ENCODE assay signal across 1 cellular context in the genomic region with DNA sequence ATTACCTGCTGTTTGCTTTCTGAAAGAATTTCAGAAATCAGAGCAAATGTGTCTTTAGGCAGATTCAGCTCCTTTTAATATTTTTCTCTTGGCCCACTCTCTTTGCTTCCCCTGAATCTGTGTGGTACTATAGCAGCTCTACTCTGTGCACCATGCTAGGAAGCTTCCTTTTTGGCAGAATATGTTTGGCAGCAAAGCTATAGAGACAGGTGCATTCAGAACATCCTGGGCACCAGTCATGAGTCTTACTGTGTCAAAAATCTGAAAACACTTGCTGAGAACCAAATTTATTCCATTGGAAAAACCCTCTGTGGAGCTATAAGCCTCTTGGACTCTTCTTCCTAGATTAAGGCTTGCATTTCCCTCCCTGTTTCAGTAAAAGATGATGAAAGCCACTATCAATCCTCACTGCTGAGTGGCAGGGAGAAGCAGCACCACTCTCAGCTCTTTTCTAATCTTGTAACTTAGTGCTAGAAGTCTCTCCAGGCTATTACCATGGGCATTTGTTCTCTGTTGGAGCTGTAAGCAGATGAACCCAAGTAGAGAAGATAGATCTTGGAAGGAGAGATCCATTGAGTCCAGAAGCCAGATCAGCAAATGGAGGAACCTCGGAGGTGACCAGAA.
TF ChIP-seq lines count a peak whose summit lies in the region.

No MANE protein-coding gene starts in this region.

TF ChIP-seq in IMR-90, 13 proteins besides CTCF, POLR2A, EP300 and RAD21:
- TF ChIP-seq CEBPB (IDR thresholded peaks at IDR 0.05; ENCODE audit: low read depth, low read length) (no peak), BHLHE40 (IDR thresholded peaks at IDR 0.05; ENCODE audit: low read depth, low read length) (no peak), NFE2L2 (IDR thresholded peaks at IDR 0.05; ENCODE audit: low read depth, low read length) (no peak), RCOR1 (IDR thresholded peaks at IDR 0.05; ENCODE audit: insufficient replicate concordance, low read length) (no peak), RFX5 (IDR thresholded peaks at IDR 0.05; ENCODE audit: low read depth, low read length) (no peak), MXI1 (IDR thresholded peaks at IDR 0.05; ENCODE audit: borderline replicate concordance, low read depth, low read length) (no peak), MAFK (IDR thresholded peaks at IDR 0.05; ENCODE audit: low read depth, low read length) (no peak), CHD1 (IDR thresholded peaks at IDR 0.05; ENCODE audit: low read depth, low read length) (no peak), FOS (IDR thresholded peaks at IDR 0.05; ENCODE audit: low read depth, low read length) (no peak), MAZ (IDR thresholded peaks at IDR 0.05; ENCODE audit: borderline replicate concordance, low read depth, low read length) (no peak), SMC3 (IDR thresholded peaks at IDR 0.05; ENCODE audit: low read depth, low read length) (no peak)
- TF ChIP-seq, protein P1, sequence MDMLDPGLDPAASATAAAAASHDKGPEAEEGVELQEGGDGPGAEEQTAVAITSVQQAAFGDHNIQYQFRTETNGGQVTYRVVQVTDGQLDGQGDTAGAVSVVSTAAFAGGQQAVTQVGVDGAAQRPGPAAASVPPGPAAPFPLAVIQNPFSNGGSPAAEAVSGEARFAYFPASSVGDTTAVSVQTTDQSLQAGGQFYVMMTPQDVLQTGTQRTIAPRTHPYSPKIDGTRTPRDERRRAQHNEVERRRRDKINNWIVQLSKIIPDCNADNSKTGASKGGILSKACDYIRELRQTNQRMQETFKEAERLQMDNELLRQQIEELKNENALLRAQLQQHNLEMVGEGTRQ (IDR thresholded peaks at IDR 0.05; ENCODE audit: low read depth, low read length): no peak
- TF ChIP-seq, protein P2, sequence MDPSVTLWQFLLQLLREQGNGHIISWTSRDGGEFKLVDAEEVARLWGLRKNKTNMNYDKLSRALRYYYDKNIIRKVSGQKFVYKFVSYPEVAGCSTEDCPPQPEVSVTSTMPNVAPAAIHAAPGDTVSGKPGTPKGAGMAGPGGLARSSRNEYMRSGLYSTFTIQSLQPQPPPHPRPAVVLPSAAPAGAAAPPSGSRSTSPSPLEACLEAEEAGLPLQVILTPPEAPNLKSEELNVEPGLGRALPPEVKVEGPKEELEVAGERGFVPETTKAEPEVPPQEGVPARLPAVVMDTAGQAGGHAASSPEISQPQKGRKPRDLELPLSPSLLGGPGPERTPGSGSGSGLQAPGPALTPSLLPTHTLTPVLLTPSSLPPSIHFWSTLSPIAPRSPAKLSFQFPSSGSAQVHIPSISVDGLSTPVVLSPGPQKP (IDR thresholded peaks at IDR 0.05; ENCODE audit: borderline replicate concordance, low read depth, low read length): no peak
